Comparison of ENCODE assay signal across 20 cellular contexts in the genomic region with DNA sequence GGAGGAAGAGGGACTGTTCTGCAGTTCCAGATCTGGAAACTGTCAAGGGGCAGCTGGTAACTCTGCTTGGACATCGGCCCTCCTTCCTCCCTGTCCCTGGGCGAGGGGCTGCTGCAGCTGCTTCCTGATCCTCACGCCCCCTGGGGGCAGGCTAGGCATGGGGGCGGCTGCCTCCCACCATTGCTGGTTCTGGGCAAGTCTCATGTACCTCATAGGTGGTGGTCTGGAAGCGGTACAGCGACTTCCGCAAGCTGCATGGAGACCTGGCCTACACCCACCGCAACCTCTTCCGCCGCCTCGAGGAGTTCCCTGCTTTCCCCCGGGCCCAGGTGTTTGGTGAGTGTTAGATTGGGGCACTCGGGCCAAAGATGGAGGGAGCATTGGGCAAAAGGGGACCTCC. TPM values are rescaled to one million over a fixed set of nuclear protein-coding genes. Genes with fewer than 3 reads are reported as not detected.
DNase-seq lines count a peak whose midpoint lies in the region; ATAC-seq, FAIRE-seq and TF ChIP-seq lines count a peak whose summit lies in the region.
"Had no signal": no experiment of that assay in that cellular context is flagged by ENCODE, and none has a peak within 500 bp of the region (broad histone marks: within the 10 kb centered on the region; RNA-seq: fewer than 3 reads in every experiment).

No MANE protein-coding gene starts in this region.

- CTCF ChIA-PET in HepG2 (lab: Yijun Ruan, JAX; ENCODE audit: low intra/inter-chr PET ratio, low total read pairs): no interaction called here

- TF ChIP-seq EP300 in HepG2 (IDR thresholded peaks at IDR 0.05; ENCODE audit: low read depth in 2 of 2, low read length in 2 of 2): no peak
- no peak for TF ChIP-seq EP300 in HepG2 (CRISPR knock-in tag; IDR thresholded peaks at IDR 0.05; ENCODE audit: borderline replicate concordance)

- POLR2A ChIA-PET in HepG2 (lab: Yijun Ruan, JAX): interaction anchor here (2.0 kb wide), 1 partner anchor 8 kb away, joined by 7 read pairs; a partner anchor contains a TSS

- H3K27me3 ChIP-seq in HepG2 (ENCODE audit: control insufficient read depth in 1 of 2, insufficient read depth in 2 of 2, low read length in 2 of 2): no peaks in the 10 kb centered on the region; a peak in 1 of 5 replicates
- H3K27me3 ChIP-seq in right lobe of liver: no peaks in the 10 kb centered on the region
- H3K27me3 ChIP-seq in mesendoderm (ENCODE audit: insufficient read depth, low read length, poor library complexity): no peaks in the 10 kb centered on the region

- no peak overlapping the region for H3K4me2 ChIP-seq in HepG2 (ENCODE audit: low read depth, low read length)
- no peak overlapping the region for H3K4me2 ChIP-seq in mesendoderm (ENCODE audit: low read length)

- H2BK5ac ChIP-seq in mesendoderm (ENCODE audit: low read length): no peak overlapping the region

- H3K56ac ChIP-seq in mesendoderm (ENCODE audit: low read length): no peak overlapping the region

- no peak for TF ChIP-seq POLR2A in HepG2 (IDR thresholded peaks at IDR 0.05; ENCODE audit: insufficient read depth in 1 of 2, low read depth in 2 of 2, low read length in 2 of 2)
- TF ChIP-seq POLR2A in right lobe of liver (IDR thresholded peaks at IDR 0.05): no peak
- no peak for TF ChIP-seq POLR2A in NB4 (IDR thresholded peaks at IDR 0.05; ENCODE audit: extremely low read depth, insufficient read length)

- TF ChIP-seq CTCF in HepG2 (CRISPR knock-in tag; IDR thresholded peaks at IDR 0.05) (0 out of 2 replicates have a peak, but pooled peaks have one; percentile 15), right lobe of liver (IDR thresholded peaks at IDR 0.05) (no peak), NB4 (IDR thresholded peaks at IDR 0.05; ENCODE audit: low read depth, low read length) (peak; percentile 1)

- H3K4me1 ChIP-seq in HepG2 (ENCODE audit: insufficient read depth, low read length): peaks cover 10% of the 10 kb centered on the region; the same call in 1 of the 2 replicates
- peaks cover 0 to 8% (median 4%) of the 10 kb centered on the region in 4 donors for H3K4me1 ChIP-seq in right lobe of liver
- no peaks in the 10 kb centered on the region for H3K4me1 ChIP-seq in mesendoderm (ENCODE audit: control insufficient read depth, low read depth, low read length)

- H3K4me3 ChIP-seq in HepG2 (replicated peaks in 1 of 3; ENCODE audit: insufficient read depth in 1 of 3, low read depth in 2 of 3, low read length in 3 of 3) (no peak overlapping the region), right lobe of liver (no peak overlapping the region), NB4 (ENCODE audit: low read depth, low read length) (no peak overlapping the region), mesendoderm (ENCODE audit: low read length) (no peak overlapping the region)

- no peak overlapping the region for H2AK5ac ChIP-seq in mesendoderm (ENCODE audit: low read length)

- H3K9me3 ChIP-seq in HepG2 (ENCODE audit: low read length): no peaks in the 10 kb centered on the region
- no peaks in the 10 kb centered on the region for H3K9me3 ChIP-seq in right lobe of liver

- H3K79me2 ChIP-seq in HepG2 (ENCODE audit: insufficient read depth, low read length) (no peaks in the 10 kb centered on the region), mesendoderm (ENCODE audit: control insufficient read depth, insufficient read depth, low read length) (no peaks in the 10 kb centered on the region)

- no peaks in the 10 kb centered on the region for H3K79me1 ChIP-seq in mesendoderm (ENCODE audit: low read length)

- in situ Hi-C loops in HepG2 (cut with HindIII; ENCODE audit: extremely low pct_ligation_motif_present, low pct_unique_long_range_greater_than_20kb): no loop called here

- H3K9ac ChIP-seq in HepG2 (ENCODE audit: insufficient read depth, low read depth, low read length) (no peak overlapping the region), mesendoderm (ENCODE audit: low read length) (no peak overlapping the region)

- H3K23ac ChIP-seq in mesendoderm (ENCODE audit: low read length): no peak overlapping the region

- no peak overlapping the region for H2AFZ ChIP-seq in HepG2 (ENCODE audit: low read length)

- H4K5ac ChIP-seq in mesendoderm (ENCODE audit: low read length): no peak overlapping the region

- no peak for ATAC-seq in HepG2
- ATAC-seq in right lobe of liver: no peak
- ATAC-seq in HG02852 (IDR thresholded peaks at IDR 0.05; ENCODE audit: unreplicated experiment): no peak

- H3K4ac ChIP-seq in mesendoderm (ENCODE audit: low read depth, low read length): no peak overlapping the region

- 100% methylated on average over 9 of the region's 13 CpGs for WGBS in HepG2 (ENCODE audit: low lambda C conversion rate)
- WGBS in right lobe of liver (ENCODE audit: insufficient coverage, low coverage, low lambda C conversion rate, missing lambda C conversion rate): no CpG with 5 or more reads among the region's 13 CpGs
- no CpG with 5 or more reads among the region's 13 CpGs for WGBS in mesendoderm (ENCODE audit: extremely low coverage, insufficient coverage, low lambda C conversion rate)

- H3K18ac ChIP-seq in mesendoderm (ENCODE audit: low read length): no peak overlapping the region

- no peak overlapping the region for H4K8ac ChIP-seq in mesendoderm (ENCODE audit: low read depth, low read length)

- H2BK15ac ChIP-seq in mesendoderm (replicated peaks; ENCODE audit: low read depth): no peak overlapping the region

- no peak overlapping the region for H2BK120ac ChIP-seq in mesendoderm (ENCODE audit: low read depth, low read length)

- no peak for TF ChIP-seq RAD21 in HepG2 (CRISPR knock-in tag; IDR thresholded peaks at IDR 0.05)

- no peak overlapping the region for H3K27ac ChIP-seq in HepG2 (ENCODE audit: extremely low read length, insufficient read depth, low read length)
- H3K27ac ChIP-seq in right lobe of liver: no peak overlapping the region
- H3K27ac ChIP-seq in mesendoderm (ENCODE audit: low read depth, low read length): no peak overlapping the region
- H3K27ac ChIP-seq: C4-2B had no signal

- FAIRE-seq in HepG2 (lab: Jason Lieb, UNC): no peak
- FAIRE-seq: H1, HTR-8/SVneo had no signal

- no peaks in the 10 kb centered on the region for H4K20me1 ChIP-seq in HepG2 (ENCODE audit: insufficient read depth, low read length)

- no peak for DNase-seq in HepG2 (ENCODE audit: low spot score)
- no peak for DNase-seq in right lobe of liver
- DNase-seq in NB4 (ENCODE audit: low read depth): no peak
- peak; percentile 58 for DNase-seq in SK-N-DZ (ENCODE audit: low spot score)
- DNase-seq in Ammon's horn (ENCODE audit: low spot score): no peak
- no peak for DNase-seq in mesendoderm
- DNase-seq in COLO829 (ENCODE audit: low spot score): no peak
- DNase-seq: 8988T; CD4-positive, alpha-beta T cell; DMS153; DMS79; GF-D8; HCEC 1CT; KBM-7 had no signal

- BruUV-seq in HepG2 (replicated peaks; lab: Mats Ljungman, UMichigan): no TSS peak

- intact Hi-C loops in HepG2 (cut with micrococcal nuclease; ENCODE audit: unreplicated experiment) (no loop called here), right lobe of liver (cut with DNase I) (loop anchor here in 1 of 2 donors (10.0 kb wide), 1 partner anchor 73 kb away; no protein-coding TSS in a partner anchor)

- H3K36me3 ChIP-seq in HepG2 (replicated peaks in 1 of 2; ENCODE audit: control insufficient read depth in 1 of 2, insufficient read depth in 2 of 2, low read length in 2 of 2) (peaks cover 13 to 35% of the 10 kb centered on the region in 2 experiments), right lobe of liver (peaks cover 0 to 15% (median 1%) of the 10 kb centered on the region in 4 donors), mesendoderm (ENCODE audit: control insufficient read depth, insufficient read depth, low read length) (no peaks in the 10 kb centered on the region)

RNA-seq across cellular contexts. Expression of a gene that starts 5.0 kb away (rescaled TPM):
- 20.7 and 22.6 TPM in 2 replicates for total RNA-seq in HepG2 (2016; rRNA removed; fragmentation: Illumina TruSeq; extraction: Trizol)
- total RNA-seq in HepG2 (2016; cell fraction: cytosol; rRNA removed; fragmentation: Illumina TruSeq; extraction: Trizol; ENCODE audit: low read depth): 12.1 and 12.4 TPM in 2 replicates
- total RNA-seq in HepG2 (2016; cell fraction: insoluble cytoplasmic fraction; rRNA removed; fragmentation: Illumina TruSeq; extraction: Trizol): 18.5 and 24.1 TPM in 2 replicates
- total RNA-seq in HepG2 (2016; cell fraction: membrane; rRNA removed; fragmentation: Illumina TruSeq; extraction: Trizol): 27.2 and 28.7 TPM in 2 replicates
- 11.7 and 12.8 TPM in 2 replicates for total RNA-seq in HepG2 (2016; cell fraction: nucleus; rRNA removed; fragmentation: Illumina TruSeq; extraction: Trizol)
- polyA plus RNA-seq in HepG2 (2011; rRNA removed): 19.1 and 21.2 TPM in 2 replicates
- 16.1 and 20.9 TPM in 2 replicates for polyA plus RNA-seq in HepG2 (2011; cell fraction: cytosol; rRNA removed)
- polyA plus RNA-seq in HepG2 (2011; cell fraction: nucleus; rRNA removed): 17.0 and 18.7 TPM in 2 replicates
- 5.5 and 18.8 TPM in 2 replicates for polyA plus RNA-seq in HepG2 (2012)
- 17.8 and 20.3 TPM in 2 replicates for polyA plus RNA-seq in HepG2 (2016; cell fraction: cytosol; fragmentation: Illumina TruSeq; extraction: Trizol; ENCODE audit: low read depth)
- 31.4 and 39.7 TPM in 2 replicates for polyA plus RNA-seq in HepG2 (2016; cell fraction: insoluble cytoplasmic fraction; fragmentation: Illumina TruSeq; extraction: Trizol; ENCODE audit: low read depth)
- polyA plus RNA-seq in HepG2 (2016; cell fraction: membrane; fragmentation: Illumina TruSeq; extraction: Trizol; ENCODE audit: low read depth): 29.3 and 33.3 TPM in 2 replicates
- 27.1 and 31.4 TPM in 2 replicates for polyA plus RNA-seq in HepG2 (2016; cell fraction: nucleus; fragmentation: Illumina TruSeq; extraction: Trizol; ENCODE audit: insufficient read depth, low read depth)
- 13.9 and 15.8 TPM in 2 replicates for polyA minus RNA-seq in HepG2 (2011; rRNA and poly(A)+ RNA removed; ENCODE audit: low replicate concordance)
- 8.7 and 13.6 TPM in 2 replicates for polyA minus RNA-seq in HepG2 (2011; cell fraction: cytosol; rRNA and poly(A)+ RNA removed)
- polyA minus RNA-seq in HepG2 (2011; cell fraction: nucleus; rRNA and poly(A)+ RNA removed): 3.9 and 5.5 TPM in 2 replicates
- 10 to 100 TPM in 1 of 6 experiments, 1 to 10 TPM in 5; 6.4 to 10.3 (median 8.7) TPM for total RNA-seq in right lobe of liver
- polyA plus RNA-seq in SK-N-DZ (2014; cell fraction: cytosol; rRNA removed): 24.0 and 26.3 TPM in 2 replicates
- 11.4 and 46.5 TPM in 2 replicates for polyA plus RNA-seq in SK-N-DZ (2014; cell fraction: nucleus; rRNA removed)
- polyA plus RNA-seq in mesendoderm (2013, experiment 1 of 2): 10.2 TPM
- polyA plus RNA-seq in mesendoderm (2013, experiment 2 of 2): 10.9 TPM

RNA-seq across cellular contexts. Expression of a gene that starts 8.8 kb away (rescaled TPM):
- 33.2 and 36.3 TPM in 2 replicates for total RNA-seq in HepG2 (2016; rRNA removed; fragmentation: Illumina TruSeq; extraction: Trizol)
- total RNA-seq in HepG2 (2016; cell fraction: cytosol; rRNA removed; fragmentation: Illumina TruSeq; extraction: Trizol; ENCODE audit: low read depth): 17.6 and 24.5 TPM in 2 replicates
- total RNA-seq in HepG2 (2016; cell fraction: insoluble cytoplasmic fraction; rRNA removed; fragmentation: Illumina TruSeq; extraction: Trizol): 27.9 and 37.1 TPM in 2 replicates
- 28.3 and 36.0 TPM in 2 replicates for total RNA-seq in HepG2 (2016; cell fraction: membrane; rRNA removed; fragmentation: Illumina TruSeq; extraction: Trizol)
- total RNA-seq in HepG2 (2016; cell fraction: nucleus; rRNA removed; fragmentation: Illumina TruSeq; extraction: Trizol): 15.6 and 16.8 TPM in 2 replicates
- polyA plus RNA-seq in HepG2 (2011; rRNA removed): 7.4 and 8.9 TPM in 2 replicates
- 10.6 and 22.0 TPM in 2 replicates for polyA plus RNA-seq in HepG2 (2011; cell fraction: cytosol; rRNA removed)
- polyA plus RNA-seq in HepG2 (2011; cell fraction: nucleus; rRNA removed): 12.6 and 14.5 TPM in 2 replicates
- 7.4 and 9.2 TPM in 2 replicates for polyA plus RNA-seq in HepG2 (2012)
- 17.6 and 24.3 TPM in 2 replicates for polyA plus RNA-seq in HepG2 (2016; cell fraction: cytosol; fragmentation: Illumina TruSeq; extraction: Trizol; ENCODE audit: low read depth)
- polyA plus RNA-seq in HepG2 (2016; cell fraction: insoluble cytoplasmic fraction; fragmentation: Illumina TruSeq; extraction: Trizol; ENCODE audit: low read depth): 34.5 and 41.1 TPM in 2 replicates
- polyA plus RNA-seq in HepG2 (2016; cell fraction: membrane; fragmentation: Illumina TruSeq; extraction: Trizol; ENCODE audit: low read depth): 30.7 and 35.8 TPM in 2 replicates
- polyA plus RNA-seq in HepG2 (2016; cell fraction: nucleus; fragmentation: Illumina TruSeq; extraction: Trizol; ENCODE audit: insufficient read depth, low read depth): 28.3 and 35.8 TPM in 2 replicates
- polyA minus RNA-seq in HepG2 (2011; rRNA and poly(A)+ RNA removed; ENCODE audit: low replicate concordance): 16.9 and 20.3 TPM in 2 replicates
- polyA minus RNA-seq in HepG2 (2011; cell fraction: cytosol; rRNA and poly(A)+ RNA removed): 9.3 and 12.0 TPM in 2 replicates
- polyA minus RNA-seq in HepG2 (2011; cell fraction: nucleus; rRNA and poly(A)+ RNA removed): 3.4 and 3.6 TPM in 2 replicates
- total RNA-seq in right lobe of liver: 10 to 100 TPM in 2 of 6 experiments, 1 to 10 TPM in 4; 4.2 to 13.8 (median 5.8) TPM
- 54.1 and 71.4 TPM in 2 replicates for polyA plus RNA-seq in SK-N-DZ (2014; cell fraction: cytosol; rRNA removed)
- polyA plus RNA-seq in SK-N-DZ (2014; cell fraction: nucleus; rRNA removed): 36.7 and 45.3 TPM in 2 replicates
- 12.1 TPM for polyA plus RNA-seq in mesendoderm (2013, experiment 1 of 2)
- polyA plus RNA-seq in mesendoderm (2013, experiment 2 of 2): 11.8 TPM

RNA-seq across cellular contexts. Expression of a gene that starts 18.3 kb away (rescaled TPM):
- total RNA-seq in HepG2 (2016; rRNA removed; fragmentation: Illumina TruSeq; extraction: Trizol) (84.4 and 93.9 TPM in 2 replicates), right lobe of liver (10 to 100 TPM in 3 of 6 experiments, 1 to 10 TPM in 3; 7.3 to 26.2 (median 10.0) TPM)
- total RNA-seq in HepG2 (2016; cell fraction: cytosol; rRNA removed; fragmentation: Illumina TruSeq; extraction: Trizol; ENCODE audit: low read depth): 41.1 and 42.9 TPM in 2 replicates
- 84.6 and 107 TPM in 2 replicates for total RNA-seq in HepG2 (2016; cell fraction: insoluble cytoplasmic fraction; rRNA removed; fragmentation: Illumina TruSeq; extraction: Trizol)
- 42.2 and 46.1 TPM in 2 replicates for total RNA-seq in HepG2 (2016; cell fraction: membrane; rRNA removed; fragmentation: Illumina TruSeq; extraction: Trizol)
- total RNA-seq in HepG2 (2016; cell fraction: nucleus; rRNA removed; fragmentation: Illumina TruSeq; extraction: Trizol): 24.2 and 31.3 TPM in 2 replicates
- polyA plus RNA-seq in HepG2 (2011; rRNA removed): 82.9 and 86.3 TPM in 2 replicates
- 95.6 and 112 TPM in 2 replicates for polyA plus RNA-seq in HepG2 (2011; cell fraction: cytosol; rRNA removed)
- 37.9 and 39.8 TPM in 2 replicates for polyA plus RNA-seq in HepG2 (2011; cell fraction: nucleus; rRNA removed)
- polyA plus RNA-seq in HepG2 (2012): 58.0 and 65.9 TPM in 2 replicates
- polyA plus RNA-seq in HepG2 (2016; cell fraction: cytosol; fragmentation: Illumina TruSeq; extraction: Trizol; ENCODE audit: low read depth): 53.8 and 56.3 TPM in 2 replicates
- polyA plus RNA-seq in HepG2 (2016; cell fraction: insoluble cytoplasmic fraction; fragmentation: Illumina TruSeq; extraction: Trizol; ENCODE audit: low read depth): 117 and 123 TPM in 2 replicates
- polyA plus RNA-seq in HepG2 (2016; cell fraction: membrane; fragmentation: Illumina TruSeq; extraction: Trizol; ENCODE audit: low read depth): 40.2 and 43.5 TPM in 2 replicates
- polyA plus RNA-seq in HepG2 (2016; cell fraction: nucleus; fragmentation: Illumina TruSeq; extraction: Trizol; ENCODE audit: insufficient read depth, low read depth): 52.2 and 55.0 TPM in 2 replicates
- polyA minus RNA-seq in HepG2 (2011; rRNA and poly(A)+ RNA removed; ENCODE audit: low replicate concordance): 36.6 and 96.3 TPM in 2 replicates
- polyA minus RNA-seq in HepG2 (2011; cell fraction: cytosol; rRNA and poly(A)+ RNA removed): 34.4 and 36.9 TPM in 2 replicates
- 8.1 and 12.2 TPM in 2 replicates for polyA minus RNA-seq in HepG2 (2011; cell fraction: nucleus; rRNA and poly(A)+ RNA removed)
- polyA plus RNA-seq in SK-N-DZ (2014; cell fraction: cytosol; rRNA removed): 111 and 129 TPM in 2 replicates
- 62.7 and 74.3 TPM in 2 replicates for polyA plus RNA-seq in SK-N-DZ (2014; cell fraction: nucleus; rRNA removed)
- 130 TPM for polyA plus RNA-seq in mesendoderm (2013, experiment 1 of 2)
- polyA plus RNA-seq in mesendoderm (2013, experiment 2 of 2): 132 TPM

RNA-seq across cellular contexts. Expression of a gene that starts 26.1 kb away (rescaled TPM):
- total RNA-seq in HepG2 (2016; rRNA removed; fragmentation: Illumina TruSeq; extraction: Trizol) (3.4 and 9.3 TPM in 2 replicates), right lobe of liver (1 to 10 TPM in 5 of 6 experiments, under 1 TPM in 1; 0.83 to 3.5 (median 1.4) TPM)
- 1.5 and 2.2 TPM in 2 replicates for total RNA-seq in HepG2 (2016; cell fraction: cytosol; rRNA removed; fragmentation: Illumina TruSeq; extraction: Trizol; ENCODE audit: low read depth)
- total RNA-seq in HepG2 (2016; cell fraction: insoluble cytoplasmic fraction; rRNA removed; fragmentation: Illumina TruSeq; extraction: Trizol): 3.2 and 9.6 TPM in 2 replicates
- total RNA-seq in HepG2 (2016; cell fraction: membrane; rRNA removed; fragmentation: Illumina TruSeq; extraction: Trizol): 1.3 and 2.0 TPM in 2 replicates
- total RNA-seq in HepG2 (2016; cell fraction: nucleus; rRNA removed; fragmentation: Illumina TruSeq; extraction: Trizol): 8.8 and 12.8 TPM in 2 replicates
- 33.9 and 67.5 TPM in 2 replicates for polyA plus RNA-seq in HepG2 (2011; rRNA removed)
- polyA plus RNA-seq in HepG2 (2011; cell fraction: cytosol; rRNA removed): 24.8 and 27.3 TPM in 2 replicates
- polyA plus RNA-seq in HepG2 (2011; cell fraction: nucleus; rRNA removed): 178 and 181 TPM in 2 replicates
- polyA plus RNA-seq in HepG2 (2012): 30.3 and 30.5 TPM in 2 replicates
- polyA plus RNA-seq in HepG2 (2016; cell fraction: cytosol; fragmentation: Illumina TruSeq; extraction: Trizol; ENCODE audit: low read depth): 1.1 and 1.2 TPM in 2 replicates
- 2.4 and 2.9 TPM in 2 replicates for polyA plus RNA-seq in HepG2 (2016; cell fraction: insoluble cytoplasmic fraction; fragmentation: Illumina TruSeq; extraction: Trizol; ENCODE audit: low read depth)
- polyA plus RNA-seq in HepG2 (2016; cell fraction: membrane; fragmentation: Illumina TruSeq; extraction: Trizol; ENCODE audit: low read depth): 2.0 and 2.1 TPM in 2 replicates
- polyA plus RNA-seq in HepG2 (2016; cell fraction: nucleus; fragmentation: Illumina TruSeq; extraction: Trizol; ENCODE audit: insufficient read depth, low read depth): 23.7 and 32.1 TPM in 2 replicates
- 0.09 and 15.4 TPM in 2 replicates for polyA minus RNA-seq in HepG2 (2011; rRNA and poly(A)+ RNA removed; ENCODE audit: low replicate concordance)
- polyA minus RNA-seq in HepG2 (2011; cell fraction: cytosol; rRNA and poly(A)+ RNA removed): 6.0 and 9.8 TPM in 2 replicates
- 13.3 and 19.3 TPM in 2 replicates for polyA minus RNA-seq in HepG2 (2011; cell fraction: nucleus; rRNA and poly(A)+ RNA removed)
- polyA plus RNA-seq in SK-N-DZ (2014; cell fraction: cytosol; rRNA removed): 1.8 and 3.5 TPM in 2 replicates
- polyA plus RNA-seq in SK-N-DZ (2014; cell fraction: nucleus; rRNA removed): 11.9 and 17.6 TPM in 2 replicates
- 1.3 TPM for polyA plus RNA-seq in mesendoderm (2013, experiment 1 of 2)
- 1.4 TPM for polyA plus RNA-seq in mesendoderm (2013, experiment 2 of 2)
- total RNA-seq: A673, Daoy had no signal

RNA-seq across cellular contexts. Expression of a gene that starts 35.4 kb away (rescaled TPM):
- total RNA-seq in HepG2 (2016; rRNA removed; fragmentation: Illumina TruSeq; extraction: Trizol): 3.9 and 4.2 TPM in 2 replicates
- total RNA-seq in HepG2 (2016; cell fraction: cytosol; rRNA removed; fragmentation: Illumina TruSeq; extraction: Trizol; ENCODE audit: low read depth): 1.3 and 1.9 TPM in 2 replicates
- total RNA-seq in HepG2 (2016; cell fraction: insoluble cytoplasmic fraction; rRNA removed; fragmentation: Illumina TruSeq; extraction: Trizol): 3.0 and 4.3 TPM in 2 replicates
- total RNA-seq in HepG2 (2016; cell fraction: membrane; rRNA removed; fragmentation: Illumina TruSeq; extraction: Trizol): 4.3 and 4.5 TPM in 2 replicates
- 1.9 and 2.1 TPM in 2 replicates for total RNA-seq in HepG2 (2016; cell fraction: nucleus; rRNA removed; fragmentation: Illumina TruSeq; extraction: Trizol)
- 2.8 and 3.1 TPM in 2 replicates for polyA plus RNA-seq in HepG2 (2011; rRNA removed)
- 1.7 and 2.0 TPM in 2 replicates for polyA plus RNA-seq in HepG2 (2011; cell fraction: cytosol; rRNA removed)
- polyA plus RNA-seq in HepG2 (2011; cell fraction: nucleus; rRNA removed): 2.5 and 2.9 TPM in 2 replicates
- polyA plus RNA-seq in HepG2 (2012): 1.5 and 1.9 TPM in 2 replicates
- polyA plus RNA-seq in HepG2 (2016; cell fraction: cytosol; fragmentation: Illumina TruSeq; extraction: Trizol; ENCODE audit: low read depth): 1.2 TPM in 2 replicates
- 2.9 and 5.0 TPM in 2 replicates for polyA plus RNA-seq in HepG2 (2016; cell fraction: insoluble cytoplasmic fraction; fragmentation: Illumina TruSeq; extraction: Trizol; ENCODE audit: low read depth)
- polyA plus RNA-seq in HepG2 (2016; cell fraction: membrane; fragmentation: Illumina TruSeq; extraction: Trizol; ENCODE audit: low read depth): 2.3 and 2.5 TPM in 2 replicates
- polyA plus RNA-seq in HepG2 (2016; cell fraction: nucleus; fragmentation: Illumina TruSeq; extraction: Trizol; ENCODE audit: insufficient read depth, low read depth): 3.7 and 4.3 TPM in 2 replicates
- polyA minus RNA-seq in HepG2 (2011; rRNA and poly(A)+ RNA removed; ENCODE audit: low replicate concordance): 0.70 and 5.7 TPM in 2 replicates
- polyA minus RNA-seq in HepG2 (2011; cell fraction: cytosol; rRNA and poly(A)+ RNA removed): 1.9 and 2.0 TPM in 2 replicates
- polyA minus RNA-seq in HepG2 (2011; cell fraction: nucleus; rRNA and poly(A)+ RNA removed): 1.2 and 1.3 TPM in 2 replicates
- 1 to 10 TPM; 1.9 to 2.5 (median 2.3) TPM for total RNA-seq in right lobe of liver
- 0.29 and 1.1 TPM in 2 replicates for polyA plus RNA-seq in SK-N-DZ (2014; cell fraction: cytosol; rRNA removed)
- polyA plus RNA-seq in SK-N-DZ (2014; cell fraction: nucleus; rRNA removed): 0.59 and 0.94 TPM in 2 replicates
- polyA plus RNA-seq in mesendoderm (2013, experiment 1 of 2): 0.72 TPM
- 0.69 TPM for polyA plus RNA-seq in mesendoderm (2013, experiment 2 of 2)
- total RNA-seq: A673; CD4-positive, alpha-beta T cell; Daoy had no signal

Comparison
In these comparisons a context has a peak if more than half of its experiments do, and no peak if none do; other contexts are left out.
1. CTCF ChIP-seq: peak in HepG2 (single experiment) and NB4 (single experiment); none in right lobe of liver (0 of 4).